8 cellular contexts compared by ENCODE assay signal in the genomic region with DNA sequence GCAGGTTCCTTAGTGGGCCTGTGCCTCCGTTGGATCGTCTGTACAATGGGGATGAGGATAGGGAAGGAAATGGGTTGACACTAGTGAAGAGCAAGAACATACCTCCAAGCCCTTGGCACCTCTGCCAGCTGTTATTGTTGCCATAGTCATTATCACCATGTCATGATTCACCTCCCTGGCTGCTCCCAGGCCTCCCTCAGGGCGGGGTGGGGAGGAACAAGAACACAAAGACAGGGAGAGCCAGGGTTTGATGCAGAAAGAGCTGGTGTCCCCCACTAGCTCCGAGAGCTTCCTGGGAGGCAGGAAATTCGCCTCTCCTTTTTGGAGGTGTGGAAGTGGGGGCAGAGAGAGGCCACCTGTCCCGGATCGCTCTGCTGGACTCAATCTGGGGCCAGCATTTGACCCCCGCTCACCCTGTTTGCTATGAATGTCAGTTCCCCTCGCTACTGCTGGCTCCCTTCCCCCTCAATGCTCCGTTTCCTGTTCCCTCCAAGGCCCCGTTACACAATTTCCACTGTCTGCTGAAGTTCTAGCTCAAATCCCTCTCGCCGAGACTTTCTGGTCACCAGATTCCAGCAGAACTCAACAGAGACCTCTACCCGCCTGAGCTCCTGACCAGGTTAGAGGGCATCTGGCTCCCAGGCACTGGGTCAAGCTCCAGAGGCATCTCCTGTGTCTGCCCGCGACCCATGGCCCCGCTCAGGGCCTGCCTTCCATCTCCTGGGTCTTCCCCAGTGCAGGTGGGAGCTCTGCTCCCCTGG. TPM values are rescaled to one million over a fixed set of nuclear protein-coding genes. Genes with fewer than 3 reads are reported as not detected.
DNase-seq lines count a peak whose midpoint lies in the region; ATAC-seq and TF ChIP-seq lines count a peak whose summit lies in the region.

No MANE protein-coding gene starts in this region.

- no peak overlapping the region for H4K8ac ChIP-seq in IMR-90 (ENCODE audit: low read depth in 2 of 2, low read length in 2 of 2)

- H2AFZ ChIP-seq in IMR-90 (replicated peaks; ENCODE audit: low read length, poor library complexity): peak overlapping the region; percentile 53
- no peak overlapping the region for H2AFZ ChIP-seq in hepatocyte

- no peak overlapping the region for H4K5ac ChIP-seq in IMR-90 (ENCODE audit: low read depth, low read length)

- no peaks in the 10 kb centered on the region for H3K9me2 ChIP-seq in hepatocyte (replicated peaks; ENCODE audit: insufficient read depth)

- H3K27me3 Mint-ChIP-seq in activated T-cell treated with anti-CD3 and anti-CD28 coated beads, Interleukin-2, amount 50 U/mL, for 72 hours (ENCODE audit: low read depth): no peaks in the 10 kb centered on the region
- H3K27me3 Mint-ChIP-seq in stimulated activated naive B cell treated with anti-CD40 and anti-IgM and Interleukin-4, amounts not matched to agents 10 μg/mL and 1 μg/mL and 100 μg/mL, for 72 hours: peaks cover 0 to 8% of the 10 kb centered on the region in 2 donors

- H3K9me3 ChIP-seq in IMR-90 (ENCODE audit: control insufficient read depth, insufficient read depth, low read length) (no peaks in the 10 kb centered on the region), hepatocyte (ENCODE audit: low read depth) (no peaks in the 10 kb centered on the region)

- TF ChIP-seq RAD21 in IMR-90 (IDR thresholded peaks at IDR 0.05; ENCODE audit: low read length): no peak

- H4K91ac ChIP-seq in IMR-90 (ENCODE audit: insufficient read depth, low read depth, low read length): no peak overlapping the region

- DNase-seq in IMR-90 (no peak), hepatocyte (ENCODE audit: low spot score) (no peak), cerebellum (ENCODE audit: low spot score) (no peak), epidermal melanocyte (ENCODE audit: insufficient read length, low spot score) (no peak), D341Med (ENCODE audit: low spot score) (no peak)
- DNase-seq in activated T-cell treated with anti-CD3 and anti-CD28 coated beads, Interleukin-2, amount 50 U/mL, for 72 hours: no peak
- DNase-seq in stimulated activated naive B cell treated with anti-CD40 and anti-IgM and Interleukin-4, amounts not matched to agents 10 μg/mL and 1 μg/mL and 100 μg/mL, for 72 hours: no peak

- H3K27ac ChIP-seq in IMR-90 (ENCODE audit: insufficient read depth, low read length): peak overlapping the region; percentile 42
- H3K27ac ChIP-seq in hepatocyte: peak overlapping the region; percentile 58

- H3K18ac ChIP-seq in IMR-90 (ENCODE audit: low read depth, low read length): no peak overlapping the region

- in situ Hi-C loops in IMR-90 (cut with MboI; ENCODE audit: low sequenced_read_pairs): no loop called here

- H3K9ac ChIP-seq in IMR-90 (ENCODE audit: low read depth, low read length): 0 out of 2 replicates have a peak overlapping the region, but pooled peaks have one; percentile 1

- peak overlapping the region; percentile 21; the same call in 1 of the 2 replicates for H3K14ac ChIP-seq in IMR-90 (replicated peaks; ENCODE audit: low read depth, low read length)

- H2AK9ac ChIP-seq in IMR-90 (replicated peaks; ENCODE audit: low read depth, low read length, poor library complexity): peak overlapping the region; percentile 75

- no peak overlapping the region for H2BK20ac ChIP-seq in IMR-90 (ENCODE audit: low read depth, low read length)

- ATAC-seq in IMR-90 (ENCODE audit: low read depth) (peak; percentile 36; the same call in 1 of the 2 replicates), HG03045 (IDR thresholded peaks at IDR 0.05; ENCODE audit: unreplicated experiment) (no peak)
- peak; percentile 41 to 56 for ATAC-seq in activated T-cell treated with anti-CD3 and anti-CD28 coated beads, Interleukin-2, amount 50 U/mL, for 72 hours (replicated peaks in 1 of 2)
- peak; percentile 42 to 65 for ATAC-seq in stimulated activated naive B cell treated with anti-CD40 and anti-IgM and Interleukin-4, amounts not matched to agents 10 μg/mL and 1 μg/mL and 100 μg/mL, for 72 hours (replicated peaks)

- H3K4me1 ChIP-seq in IMR-90 (ENCODE audit: control insufficient read depth, insufficient read depth, low read length) (peaks cover 30% of the 10 kb centered on the region), hepatocyte (ENCODE audit: insufficient read depth) (peaks cover 21% of the 10 kb centered on the region)

- peaks cover 16% of the 10 kb centered on the region for H3K4me1 Mint-ChIP-seq in activated T-cell treated with anti-CD3 and anti-CD28 coated beads, Interleukin-2, amount 50 U/mL, for 72 hours (ENCODE audit: low read depth)
- H3K4me1 Mint-ChIP-seq in stimulated activated naive B cell treated with anti-CD40 and anti-IgM and Interleukin-4, amounts not matched to agents 10 μg/mL and 1 μg/mL and 100 μg/mL, for 72 hours: peaks cover 24 to 41% of the 10 kb centered on the region in 2 donors

- peaks cover 87% of the 10 kb centered on the region for H3K79me2 ChIP-seq in hepatocyte

- H3K4me3 ChIP-seq in IMR-90 (ENCODE audit: insufficient read depth, low read depth, low read length): no peak overlapping the region
- H3K4me3 ChIP-seq in hepatocyte: no peak overlapping the region

- H3K27ac Mint-ChIP-seq in activated T-cell treated with anti-CD3 and anti-CD28 coated beads, Interleukin-2, amount 50 U/mL, for 72 hours: no peak overlapping the region
- H3K27ac Mint-ChIP-seq in stimulated activated naive B cell treated with anti-CD40 and anti-IgM and Interleukin-4, amounts not matched to agents 10 μg/mL and 1 μg/mL and 100 μg/mL, for 72 hours: peak overlapping the region; percentile 93

- H3K36me3 Mint-ChIP-seq in activated T-cell treated with anti-CD3 and anti-CD28 coated beads, Interleukin-2, amount 50 U/mL, for 72 hours (ENCODE audit: insufficient read depth in 2 of 2): no peaks in the 10 kb centered on the region
- H3K36me3 Mint-ChIP-seq in stimulated activated naive B cell treated with anti-CD40 and anti-IgM and Interleukin-4, amounts not matched to agents 10 μg/mL and 1 μg/mL and 100 μg/mL, for 72 hours: no peaks in the 10 kb centered on the region

- peaks cover 15% of the 10 kb centered on the region; the same call in 1 of the 2 replicates for H3K36me3 ChIP-seq in IMR-90 (ENCODE audit: control insufficient read depth, insufficient read depth, low read length)
- no peaks in the 10 kb centered on the region for H3K36me3 ChIP-seq in hepatocyte (replicated peaks; ENCODE audit: insufficient read depth, low read depth)

- peak overlapping the region; percentile 74; the same call in 1 of the 2 replicates for H3K23ac ChIP-seq in IMR-90 (ENCODE audit: low read depth, low read length)

- H4K20me1 ChIP-seq in IMR-90 (ENCODE audit: insufficient read depth, low read length) (peaks cover 91% of the 10 kb centered on the region), hepatocyte (ENCODE audit: insufficient read depth, poor library complexity, severe bottlenecking) (peaks cover 33% of the 10 kb centered on the region)

- CTCF ChIA-PET in IMR-90 (lab: Yijun Ruan, JAX): interaction anchor here (0.5 to 0.8 kb wide), 2 partner anchors 28 to 50 kb away, joined by 6 read pairs; no protein-coding TSS in a partner anchor

- intact Hi-C loops in IMR-90 (cut with micrococcal nuclease): no loop called here

- no peak overlapping the region for H2BK15ac ChIP-seq in IMR-90 (ENCODE audit: low read depth, low read length)

- peak overlapping the region; percentile 50; the same call in 1 of the 2 replicates for H3K4ac ChIP-seq in IMR-90 (ENCODE audit: low read depth, low read length)

- H3K4me3 Mint-ChIP-seq in activated T-cell treated with anti-CD3 and anti-CD28 coated beads, Interleukin-2, amount 50 U/mL, for 72 hours: peak overlapping the region; percentile 6 to 55
- H3K4me3 Mint-ChIP-seq in stimulated activated naive B cell treated with anti-CD40 and anti-IgM and Interleukin-4, amounts not matched to agents 10 μg/mL and 1 μg/mL and 100 μg/mL, for 72 hours: peak overlapping the region; percentile 20 to 61

- no peak overlapping the region for H3K56ac ChIP-seq in IMR-90 (ENCODE audit: extremely low read depth, insufficient read depth, low read length)

- POLR2A ChIA-PET in IMR-90 (lab: Charles Lee; ENCODE audit: unreplicated experiment): no interaction called here

- H2AK5ac ChIP-seq in IMR-90 (ENCODE audit: low read depth, low read length): no peak overlapping the region; the same call in 1 of the 2 replicates

- 0 out of 2 replicates have a peak overlapping the region, but pooled peaks have one; percentile 14 for H3K4me2 ChIP-seq in IMR-90 (ENCODE audit: low read depth, low read length)
- peak overlapping the region; percentile 44 for H3K4me2 ChIP-seq in hepatocyte

- no peaks in the 10 kb centered on the region for H3K9me3 Mint-ChIP-seq in activated T-cell treated with anti-CD3 and anti-CD28 coated beads, Interleukin-2, amount 50 U/mL, for 72 hours
- no peaks in the 10 kb centered on the region for H3K9me3 Mint-ChIP-seq in stimulated activated naive B cell treated with anti-CD40 and anti-IgM and Interleukin-4, amounts not matched to agents 10 μg/mL and 1 μg/mL and 100 μg/mL, for 72 hours

- dilution Hi-C loops in IMR-90 (cut with HindIII; ENCODE audit: low sequenced_read_pairs, unreplicated experiment): no loop called here

- no TSS peak for BruUV-seq in IMR-90 (replicated peaks; lab: Mats Ljungman, UMichigan)

- no peak for TF ChIP-seq POLR2A in IMR-90 (IDR thresholded peaks at IDR 0.05; ENCODE audit: low read depth, low read length)

- H3K9me1 ChIP-seq in IMR-90 (ENCODE audit: insufficient read depth, low read length): peaks cover 44% of the 10 kb centered on the region

- 86% methylated on average over 4 of the region's 17 CpGs; no CpG with 5 or more reads in 1 of the 2 experiments for WGBS in IMR-90 (ENCODE audit: extremely low coverage in 2 of 2, insufficient read length in 1 of 2), 2 experiments
- 85% methylated on average over 17 of the region's 17 CpGs for WGBS in hepatocyte (ENCODE audit: low lambda C conversion rate, missing lambda C conversion rate)

- TF ChIP-seq CTCF in IMR-90 (conservative IDR thresholded peaks at IDR 0.05; ENCODE audit: low read depth, low read length) (no peak), hepatocyte (IDR thresholded peaks at IDR 0.05; ENCODE audit: poor library complexity) (no peak)

- H2BK120ac ChIP-seq in IMR-90 (ENCODE audit: low read depth, low read length): no peak overlapping the region

- H3K27me3 ChIP-seq in IMR-90 (ENCODE audit: control insufficient read depth, insufficient read depth, low read length) (no peaks in the 10 kb centered on the region), hepatocyte (no peaks in the 10 kb centered on the region)

- peaks cover 12 to 79% of the 10 kb centered on the region in 2 experiments for H3K79me1 ChIP-seq in IMR-90 (ENCODE audit: low read depth in 1 of 2, low read length in 2 of 2)

- H2BK5ac ChIP-seq in IMR-90 (ENCODE audit: low read depth, low read length, poor library complexity, severe bottlenecking): peak overlapping the region; percentile 54

RNA-seq across cellular contexts. Expression of a gene that starts 9.1 kb away (rescaled TPM):
- total RNA-seq in IMR-90 (2012; rRNA removed): 43.9 and 48.6 TPM in 2 replicates
- 352 and 416 TPM in 2 replicates for polyA plus RNA-seq in IMR-90 (2012; rRNA removed)
- polyA plus RNA-seq in IMR-90 (2012; cell fraction: cytosol; rRNA removed): 411 and 495 TPM in 2 replicates
- 193 and 240 TPM in 2 replicates for polyA plus RNA-seq in IMR-90 (2012; cell fraction: nucleus; rRNA removed; ENCODE audit: low replicate concordance)
- total RNA-seq in activated T-cell treated with anti-CD3 and anti-CD28 coated beads, Interleukin-2, amount 50 U/mL, for 72 hours: 1 to 10 TPM; 2.6 to 4.1 TPM
- 54.7 and 63.3 TPM in 2 replicates for total RNA-seq in hepatocyte
- polyA plus RNA-seq in hepatocyte: 20.9 and 23.3 TPM in 2 replicates
- 36.2 TPM for total RNA-seq in cerebellum

RNA-seq across cellular contexts. Expression of a gene that starts 13.1 kb away (rescaled TPM):
- total RNA-seq in IMR-90 (2012; rRNA removed): 0.56 and 0.72 TPM in 2 replicates
- 0.11 and 0.31 TPM in 2 replicates for polyA plus RNA-seq in IMR-90 (2012; rRNA removed)
- 0.09 and 0.15 TPM in 2 replicates for polyA plus RNA-seq in IMR-90 (2012; cell fraction: cytosol; rRNA removed)
- 1.1 and 1.2 TPM in 2 replicates for polyA plus RNA-seq in IMR-90 (2012; cell fraction: nucleus; rRNA removed; ENCODE audit: low replicate concordance)
- total RNA-seq in activated T-cell treated with anti-CD3 and anti-CD28 coated beads, Interleukin-2, amount 50 U/mL, for 72 hours: under 1 TPM; 0.12 to 0.19 TPM
- total RNA-seq in hepatocyte: 0.44 and 0.97 TPM in 2 replicates
- 0.17 and 0.91 TPM in 2 replicates for polyA plus RNA-seq in hepatocyte
- total RNA-seq in cerebellum: 2.4 TPM
